7 cellular contexts compared by ENCODE assay signal in the genomic region with DNA sequence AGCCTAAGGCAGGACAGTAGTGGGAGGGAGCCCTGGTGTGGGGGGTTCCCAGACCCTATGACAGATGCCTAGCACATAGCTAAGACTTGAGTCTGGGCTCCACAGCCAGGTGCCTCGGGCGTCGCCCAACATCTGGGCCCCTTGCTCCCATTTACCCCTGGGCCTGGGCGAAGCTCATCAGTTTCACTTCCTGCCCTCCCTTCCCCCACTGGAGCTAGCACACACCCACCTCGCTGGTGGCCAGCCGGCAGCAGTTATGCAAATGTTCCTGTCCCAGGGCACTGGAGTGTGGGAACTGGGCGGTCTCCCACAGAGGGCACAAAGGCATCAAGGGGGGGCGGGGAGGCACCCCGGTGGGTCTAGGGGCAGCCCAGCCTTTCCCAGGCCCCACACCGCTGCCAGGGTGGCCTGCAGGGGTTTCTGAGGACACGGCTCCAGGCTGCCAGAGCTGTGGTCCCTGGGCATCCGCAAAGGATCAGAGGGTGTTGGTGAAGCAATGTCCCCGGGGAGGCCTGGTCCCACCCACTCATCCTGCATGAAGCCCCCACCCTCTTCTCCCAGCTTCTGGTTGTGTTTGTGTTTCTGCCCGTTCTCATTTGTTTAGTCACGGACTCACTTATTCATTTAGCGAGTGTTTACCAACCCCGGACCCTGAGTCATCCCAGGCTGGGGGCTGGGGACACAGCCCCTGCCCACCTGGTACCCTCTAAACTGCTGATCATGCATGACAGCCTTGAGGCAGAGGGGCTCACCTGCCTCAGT. TPM values are rescaled to one million over a fixed set of nuclear protein-coding genes. Genes with fewer than 3 reads are reported as not detected.
DNase-seq lines count a peak whose midpoint lies in the region; ATAC-seq, FAIRE-seq and TF ChIP-seq lines count a peak whose summit lies in the region.

No MANE protein-coding gene starts in this region.

- peaks cover 28% of the 10 kb centered on the region for H3K36me3 ChIP-seq in SU-DHL-6 (ENCODE audit: low read length)

- peak overlapping the region; percentile 96 for H3K27ac ChIP-seq in SU-DHL-6 (ENCODE audit: low read depth, low read length)
- H3K27ac ChIP-seq in foreskin keratinocyte, result no peak overlapping the region

- peak overlapping the region; percentile 32 for H3K4me3 ChIP-seq in SU-DHL-6 (ENCODE audit: insufficient read depth, low read length, poor library complexity, severe bottlenecking)

- ATAC-seq in GM21360 (IDR thresholded peaks at IDR 0.05; ENCODE audit: unreplicated experiment), result peak; percentile 62
- ATAC-seq in HG03565 (IDR thresholded peaks at IDR 0.05; ENCODE audit: unreplicated experiment), result peak; percentile 55
- ATAC-seq in foreskin keratinocyte, result peak; percentile 37

- no peaks in the 10 kb centered on the region for H3K4me1 ChIP-seq in foreskin keratinocyte

- no peak for TF ChIP-seq POLR2A in GM12891 (IDR thresholded peaks at IDR 0.05; ENCODE audit: low read depth, low read length)

- FAIRE-seq in GM12891 (lab: Jason Lieb, UNC), result peak; percentile 99

- peak overlapping the region; percentile 78 for H3K4me2 ChIP-seq in SU-DHL-6 (ENCODE audit: low read depth, low read length, poor library complexity, severe bottlenecking)

- H3K27me3 ChIP-seq in SU-DHL-6 (ENCODE audit: low read length), result no peaks in the 10 kb centered on the region
- no peaks in the 10 kb centered on the region for H3K27me3 ChIP-seq in foreskin keratinocyte

- no peak overlapping the region for H2AFZ ChIP-seq in SU-DHL-6 (ENCODE audit: low read depth, low read length, severe bottlenecking)

- H3K9me3 ChIP-seq in SU-DHL-6 (ENCODE audit: insufficient read depth, low read length), result no peaks in the 10 kb centered on the region

- peaks cover 54% of the 10 kb centered on the region for H3K79me2 ChIP-seq in SU-DHL-6 (ENCODE audit: insufficient read depth, low read length)

- peak overlapping the region; percentile 62 for H3K9ac ChIP-seq in SU-DHL-6 (ENCODE audit: low read length)

- H4K20me1 ChIP-seq in SU-DHL-6 (ENCODE audit: low read depth, low read length), result no peaks in the 10 kb centered on the region

- H3F3A ChIP-seq in SU-DHL-6 (ENCODE audit: insufficient read depth), result peaks cover 81% of the 10 kb centered on the region

- TF ChIP-seq CTCF in SU-DHL-6 (IDR thresholded peaks at IDR 0.05; ENCODE audit: insufficient read depth, low read length, poor library complexity, severe bottlenecking), result no peak
- no peak for TF ChIP-seq CTCF in foreskin keratinocyte (conservative IDR thresholded peaks at IDR 0.05)

- peak; percentile 81 for DNase-seq in GM12891 (ENCODE audit: insufficient read length, low spot score)
- no peak for DNase-seq in foreskin keratinocyte
- peak; percentile 76 for DNase-seq in retina
- no peak for DNase-seq in NCI-H1105 treated with DMSO at 0.1 percent for 48 hours (lab: John Stamatoyannopoulos, UW)

- no peaks in the 10 kb centered on the region for H3K9me2 ChIP-seq in SU-DHL-6 (replicated peaks; ENCODE audit: insufficient read depth, low read length)

TF ChIP-seq in GM12891, 5 proteins besides CTCF, POLR2A, EP300 and RAD21:
- peak; percentile 95 for TF ChIP-seq SPI1 (IDR thresholded peaks at IDR 0.05; ENCODE audit: low read depth, low read length)
- TF ChIP-seq POU2F2 (IDR thresholded peaks at IDR 0.05; ENCODE audit: low read depth, low read length), result peak; percentile 99
- peak; percentile 40 for TF ChIP-seq PAX5 (IDR thresholded peaks at IDR 0.05; ENCODE audit: insufficient read depth, low read length, severe bottlenecking)
- TF ChIP-seq TAF1 (IDR thresholded peaks at IDR 0.05; ENCODE audit: low read depth, low read length), result no peak
- no peak for TF ChIP-seq POLR2AphosphoS5 (IDR thresholded peaks at IDR 0.05; ENCODE audit: low read depth, low read length)

RNA-seq across cellular contexts. Expression of a gene that starts 20.4 kb away (rescaled TPM):
- 12.1 TPM for polyA plus RNA-seq in GM12891 (2012; ENCODE audit: low read depth, missing spikeins)
- 0.35 and 0.41 TPM in 2 replicates for total RNA-seq in foreskin keratinocyte
- 0.45 and 0.48 TPM in 2 replicates for polyA plus RNA-seq in foreskin keratinocyte

RNA-seq across cellular contexts. Expression of a gene that starts 49.1 kb away (rescaled TPM):
- 1.0 TPM for polyA plus RNA-seq in GM12891 (2012; ENCODE audit: low read depth, missing spikeins)
- not detected in 2 replicates for total RNA-seq in foreskin keratinocyte
- not detected in 2 replicates for polyA plus RNA-seq in foreskin keratinocyte

Comparison
In these comparisons a context has a peak if more than half of its experiments do, and no peak if none do; other contexts are left out.
1. DNase-seq: peak in GM12891 (single experiment) and retina (single experiment); none in foreskin keratinocyte (0 of 2) and NCI-H1105 treated with DMSO at 0.1 percent for 48 hours (single experiment).
2. Peak in every context shown above with its lines, with median percentiles within 50 percentile points of each other: ATAC-seq.